In the genomic region with DNA sequence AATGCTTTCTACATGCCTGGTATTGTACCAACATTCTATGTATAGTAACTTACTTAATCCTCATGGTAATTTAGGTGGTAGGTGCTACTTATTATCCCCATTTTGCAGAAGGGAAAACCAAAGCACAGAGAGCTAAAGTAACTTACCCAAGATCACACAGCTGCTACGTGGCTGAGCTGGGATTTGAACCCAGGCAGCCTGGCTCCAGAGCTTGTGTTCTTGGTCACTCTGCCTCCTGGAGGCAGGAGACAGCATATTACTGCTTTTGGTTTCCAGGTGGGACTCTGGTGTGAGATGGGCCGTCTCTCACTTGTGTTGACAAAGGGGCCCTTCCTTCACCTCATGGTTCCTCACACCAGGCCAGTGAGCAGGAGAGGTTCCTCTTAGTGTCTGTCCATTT, we compare ENCODE assay signal across 11 cellular contexts.
DNase-seq lines count a peak whose midpoint lies in the region; ATAC-seq and TF ChIP-seq lines count a peak whose summit lies in the region.
"Had no signal": no experiment of that assay in that cellular context is flagged by ENCODE, and none has a peak within 500 bp of the region (broad histone marks: within the 10 kb centered on the region; RNA-seq: fewer than 3 reads in every experiment).

No MANE protein-coding gene starts in this region.

- TF ChIP-seq POLR2A in heart left ventricle (IDR thresholded peaks at IDR 0.05) (no peak), breast epithelium (IDR thresholded peaks at IDR 0.05) (no peak), vagina (IDR thresholded peaks at IDR 0.05) (no peak)

- intact Hi-C loops in heart left ventricle (cut with DNase I) (loop anchor here in 2 of 10 donors (2.0 to 5.0 kb wide), 2 partner anchors 21 to 45 kb away; no protein-coding TSS in a partner anchor), Right ventricle myocardium superior (cut with DNase I) (loop anchor here (5.0 kb wide), 1 partner anchor 35 kb away; no protein-coding TSS in a partner anchor), breast epithelium (cut with DNase I; ENCODE audit: low total_unique reads) (no loop called here), vagina (cut with DNase I) (no loop called here)
- intact Hi-C loops in CD4-positive, alpha-beta T cell (cut with DNase I, micrococcal nuclease), result no loop called here

- peak overlapping the region; percentile 34 for H3K27ac Mint-ChIP-seq in mesothelial cell of epicardium
- no peak overlapping the region for H3K27ac Mint-ChIP-seq in CD4-positive, alpha-beta T cell

- TF ChIP-seq CTCF in heart left ventricle (IDR thresholded peaks at IDR 0.05) (no peak), breast epithelium (IDR thresholded peaks at IDR 0.05) (no peak), mesothelial cell of epicardium (IDR thresholded peaks at IDR 0.05; ENCODE audit: unreplicated experiment) (no peak), vagina (IDR thresholded peaks at IDR 0.05) (no peak)
- TF ChIP-seq CTCF in CD4-positive, alpha-beta T cell (IDR thresholded peaks at IDR 0.05), result no peak

- peaks cover 0 to 16% (median 5%) of the 10 kb centered on the region in 9 donors for H3K36me3 ChIP-seq in heart left ventricle
- no peaks in the 10 kb centered on the region for H3K36me3 ChIP-seq in breast epithelium
- no peaks in the 10 kb centered on the region for H3K36me3 ChIP-seq in vagina

- peaks cover 58% of the 10 kb centered on the region for H3K4me1 Mint-ChIP-seq in mesothelial cell of epicardium
- H3K4me1 Mint-ChIP-seq in CD4-positive, alpha-beta T cell (ENCODE audit: low read depth), result peaks cover 12% of the 10 kb centered on the region

- DNase-seq in heart left ventricle, result no peak
- DNase-seq in Right ventricle myocardium superior, result no peak
- no peak for DNase-seq in breast epithelium (ENCODE audit: low spot score in 2 of 2)
- DNase-seq in mesothelial cell of epicardium (ENCODE audit: low spot score in 2 of 2, unreplicated experiment in 2 of 2), result no peak
- no peak for DNase-seq in vagina (ENCODE audit: extremely low spot score in 2 of 2)
- no peak for DNase-seq in SKM-1 treated with dmso at 0.1 percent for 144 hours (lab: John Stamatoyannopoulos, UW; ENCODE audit: unreplicated experiment)
- no peak for DNase-seq in left lobe of liver (ENCODE audit: low spot score)
- no peak for DNase-seq in CD4-positive, alpha-beta T cell
- DNase-seq: NCI-H1092 treated with DMSO at 0.1 percent for 48 hours; SHP77 treated with DMSO at 0.1 percent for 48 hours; stimulated activated CD4-positive, alpha-beta T cell treated with anti-CD3 and anti-CD28 coated beads, Interleukin-2, amount 100 ng/mL, for 48 hours had no signal

- 68 to 89% (median 76%) methylated on average over 2 of the region's 2 CpGs for WGBS in heart left ventricle, 4 donors

- POLR2A ChIA-PET in CD4-positive, alpha-beta T cell (lab: Charles Lee), result no interaction called here

- peaks cover 2% of the 10 kb centered on the region for H3K36me3 Mint-ChIP-seq in mesothelial cell of epicardium
- H3K36me3 Mint-ChIP-seq in CD4-positive, alpha-beta T cell (ENCODE audit: low read depth), result no peaks in the 10 kb centered on the region

- CTCF ChIA-PET in CD4-positive, alpha-beta T cell (lab: Charles Lee), result no interaction called here

- H3K27me3 Mint-ChIP-seq in mesothelial cell of epicardium (ENCODE audit: low read depth), result no peaks in the 10 kb centered on the region
- H3K27me3 Mint-ChIP-seq in CD4-positive, alpha-beta T cell, result no peaks in the 10 kb centered on the region

- no peaks in the 10 kb centered on the region for H3K9me3 Mint-ChIP-seq in mesothelial cell of epicardium
- no peaks in the 10 kb centered on the region for H3K9me3 Mint-ChIP-seq in CD4-positive, alpha-beta T cell

- peak overlapping the region in 11 of 12 donors; percentile 74 to 95 (median 83) for H3K27ac ChIP-seq in heart left ventricle
- H3K27ac ChIP-seq in breast epithelium, result peak overlapping the region; percentile 73 to 89
- peak overlapping the region; percentile 83 for H3K27ac ChIP-seq in vagina
- no peak overlapping the region for H3K27ac ChIP-seq in CD4-positive, alpha-beta T cell (ENCODE audit: low read depth, low read length)

- no peak overlapping the region for H3K4me3 Mint-ChIP-seq in mesothelial cell of epicardium
- no peak overlapping the region for H3K4me3 Mint-ChIP-seq in CD4-positive, alpha-beta T cell

- ATAC-seq in heart left ventricle (no peak), Right ventricle myocardium superior (ENCODE audit: poor library complexity) (no peak), left lobe of liver (no peak)
- no peak for ATAC-seq in CD4-positive, alpha-beta T cell (ENCODE audit: poor library complexity)

- no peaks in the 10 kb centered on the region for H3K9me3 ChIP-seq in heart left ventricle
- H3K9me3 ChIP-seq in breast epithelium, result no peaks in the 10 kb centered on the region
- H3K9me3 ChIP-seq in vagina, result no peaks in the 10 kb centered on the region
- no peaks in the 10 kb centered on the region for H3K9me3 ChIP-seq in CD4-positive, alpha-beta T cell (ENCODE audit: control insufficient read depth, low read length)

- H3K4me3 ChIP-seq in heart left ventricle (no peak overlapping the region), breast epithelium (no peak overlapping the region), vagina (no peak overlapping the region)

- H3K27me3 ChIP-seq in heart left ventricle, result no peaks in the 10 kb centered on the region
- no peaks in the 10 kb centered on the region for H3K27me3 ChIP-seq in breast epithelium
- no peaks in the 10 kb centered on the region for H3K27me3 ChIP-seq in vagina
- no peaks in the 10 kb centered on the region for H3K27me3 ChIP-seq in CD4-positive, alpha-beta T cell (ENCODE audit: control insufficient read depth, insufficient read depth, low read length)

- H3K4me1 ChIP-seq in heart left ventricle (peaks cover 28 to 100% (median 92%) of the 10 kb centered on the region in 12 donors), breast epithelium (peaks cover 9 to 26% of the 10 kb centered on the region in 2 donors), vagina (peaks cover 87% of the 10 kb centered on the region)
